Comparison of ENCODE assay signal across 14 cellular contexts in genomic region chr10:10798021-10798420, GRCh38.
A peak's percentile ranks its signal among the peaks of the same experiment; 100 is the strongest.
DNase-seq lines count a peak whose midpoint lies in the region; ATAC-seq and TF ChIP-seq lines count a peak whose summit lies in the region.
"Had no signal": no experiment of that assay in that cellular context is flagged by ENCODE, and none has a peak within 500 bp of the region (broad histone marks: within the 10 kb centered on the region; RNA-seq: fewer than 3 reads in every experiment).

No MANE protein-coding gene starts in this region.

- H3K36me3 Mint-ChIP-seq in mesothelial cell of epicardium: peaks cover 2% of the 10 kb centered on the region
- H3K36me3 Mint-ChIP-seq: activated CD8-positive, alpha-beta memory T cell treated with anti-CD3 and anti-CD28 coated beads, Interleukin-2, amount 10 ng/mL, durations not matched to agents 7 days and 5 days; CD4-positive, CD25-positive, alpha-beta regulatory T cell had no signal

- no peak for TF ChIP-seq EP300 in suprapubic skin (IDR thresholded peaks at IDR 0.05)

- H3K4me1 Mint-ChIP-seq in mesothelial cell of epicardium: peaks cover 38% of the 10 kb centered on the region
- H3K4me1 Mint-ChIP-seq: activated CD8-positive, alpha-beta memory T cell treated with anti-CD3 and anti-CD28 coated beads, Interleukin-2, amount 10 ng/mL, durations not matched to agents 7 days and 5 days; CD4-positive, CD25-positive, alpha-beta regulatory T cell had no signal

- no peaks in the 10 kb centered on the region for H3K9me3 ChIP-seq in Peyer's patch
- no peaks in the 10 kb centered on the region for H3K9me3 ChIP-seq in esophagus squamous epithelium
- H3K9me3 ChIP-seq in suprapubic skin: no peaks in the 10 kb centered on the region
- H3K9me3 ChIP-seq: neutrophil had no signal

- peak overlapping the region; percentile 92 for H3K27ac Mint-ChIP-seq in mesothelial cell of epicardium
- H3K27ac Mint-ChIP-seq: activated CD8-positive, alpha-beta memory T cell treated with anti-CD3 and anti-CD28 coated beads, Interleukin-2, amount 10 ng/mL, durations not matched to agents 7 days and 5 days had no signal

- WGBS in esophagus squamous epithelium, 2 donors: 16 to 35% methylated on average over 3 of the region's 3 CpGs
- WGBS in suprapubic skin: 27% methylated on average over 3 of the region's 3 CpGs

- H3K27ac ChIP-seq in Peyer's patch (peak overlapping the region; percentile 21 to 85 (median 66)), esophagus squamous epithelium (peak overlapping the region; percentile 63 to 93 (median 82)), suprapubic skin (peak overlapping the region; percentile 81)
- H3K27ac ChIP-seq: neutrophil had no signal

- H3K9me3 Mint-ChIP-seq in mesothelial cell of epicardium: peaks cover 3% of the 10 kb centered on the region

- TF ChIP-seq POLR2A in Peyer's patch (IDR thresholded peaks at IDR 0.05): no peak
- TF ChIP-seq POLR2A in esophagus squamous epithelium (IDR thresholded peaks at IDR 0.05): no peak
- no peak for TF ChIP-seq POLR2A in suprapubic skin (IDR thresholded peaks at IDR 0.05)

- no peak for TF ChIP-seq CTCF in Peyer's patch (IDR thresholded peaks at IDR 0.05)
- TF ChIP-seq CTCF in esophagus squamous epithelium (IDR thresholded peaks at IDR 0.05): no peak
- no peak for TF ChIP-seq CTCF in mesothelial cell of epicardium (IDR thresholded peaks at IDR 0.05; ENCODE audit: unreplicated experiment)
- no peak for TF ChIP-seq CTCF in suprapubic skin (IDR thresholded peaks at IDR 0.05)

- H3K4me1 ChIP-seq in Peyer's patch (no peaks in the 10 kb centered on the region), esophagus squamous epithelium (peaks cover 1 to 33% (median 3%) of the 10 kb centered on the region in 3 donors), suprapubic skin (peaks cover 24% of the 10 kb centered on the region)

- no peak for DNase-seq in Peyer's patch
- DNase-seq in esophagus squamous epithelium (lab: John Stamatoyannopoulos, UW): no peak
- no peak for DNase-seq in mesothelial cell of epicardium (ENCODE audit: low spot score in 2 of 2, unreplicated experiment in 2 of 2)
- DNase-seq in suprapubic skin (ENCODE audit: low spot score in 2 of 2): no peak
- no peak for DNase-seq in ureter (ENCODE audit: low spot score)
- DNase-seq in activated gamma-delta T cell (lab: John Stamatoyannopoulos, UW): no peak
- no peak for DNase-seq in dedifferentiated amniotic fluid mesenchymal stem cell (ENCODE audit: extremely low spot score)
- DNase-seq: activated CD8-positive, alpha-beta memory T cell treated with anti-CD3 and anti-CD28 coated beads, Interleukin-2, amount 10 ng/mL, durations not matched to agents 7 days and 5 days; CD4-positive, CD25-positive, alpha-beta regulatory T cell; hippocampal formation; NCI-H2029 treated with DMSO at 0.1 percent for 48 hours; T-helper 9 cell had no signal

- H3K27me3 Mint-ChIP-seq in mesothelial cell of epicardium (ENCODE audit: low read depth): peaks cover 2% of the 10 kb centered on the region

- H3K36me3 ChIP-seq in Peyer's patch (no peaks in the 10 kb centered on the region), esophagus squamous epithelium (no peaks in the 10 kb centered on the region), suprapubic skin (no peaks in the 10 kb centered on the region)
- H3K36me3 ChIP-seq: neutrophil had no signal

- no peaks in the 10 kb centered on the region for H3K27me3 ChIP-seq in Peyer's patch
- no peaks in the 10 kb centered on the region for H3K27me3 ChIP-seq in esophagus squamous epithelium
- H3K27me3 ChIP-seq in suprapubic skin: no peaks in the 10 kb centered on the region

- H3K4me3 Mint-ChIP-seq in mesothelial cell of epicardium: peak overlapping the region; percentile 46
- H3K4me3 Mint-ChIP-seq: activated CD8-positive, alpha-beta memory T cell treated with anti-CD3 and anti-CD28 coated beads, Interleukin-2, amount 10 ng/mL, durations not matched to agents 7 days and 5 days; CD4-positive, CD25-positive, alpha-beta regulatory T cell had no signal

- intact Hi-C loops in esophagus squamous epithelium (cut with DNase I): no loop called here

- H3K4me3 ChIP-seq in Peyer's patch (peak overlapping the region in 1 of 4 donors; percentile 30), esophagus squamous epithelium (peak overlapping the region in 3 of 4 donors; percentile 27 to 56 (median 35)), suprapubic skin (peak overlapping the region; percentile 30)

- ATAC-seq in HG03469 (IDR thresholded peaks at IDR 0.05; ENCODE audit: unreplicated experiment): no peak
- ATAC-seq: activated CD8-positive, alpha-beta memory T cell treated with anti-CD3 and anti-CD28 coated beads, Interleukin-2, amount 10 ng/mL, durations not matched to agents 7 days and 5 days had no signal
